22 cellular contexts compared by ENCODE assay signal in the genomic region with DNA sequence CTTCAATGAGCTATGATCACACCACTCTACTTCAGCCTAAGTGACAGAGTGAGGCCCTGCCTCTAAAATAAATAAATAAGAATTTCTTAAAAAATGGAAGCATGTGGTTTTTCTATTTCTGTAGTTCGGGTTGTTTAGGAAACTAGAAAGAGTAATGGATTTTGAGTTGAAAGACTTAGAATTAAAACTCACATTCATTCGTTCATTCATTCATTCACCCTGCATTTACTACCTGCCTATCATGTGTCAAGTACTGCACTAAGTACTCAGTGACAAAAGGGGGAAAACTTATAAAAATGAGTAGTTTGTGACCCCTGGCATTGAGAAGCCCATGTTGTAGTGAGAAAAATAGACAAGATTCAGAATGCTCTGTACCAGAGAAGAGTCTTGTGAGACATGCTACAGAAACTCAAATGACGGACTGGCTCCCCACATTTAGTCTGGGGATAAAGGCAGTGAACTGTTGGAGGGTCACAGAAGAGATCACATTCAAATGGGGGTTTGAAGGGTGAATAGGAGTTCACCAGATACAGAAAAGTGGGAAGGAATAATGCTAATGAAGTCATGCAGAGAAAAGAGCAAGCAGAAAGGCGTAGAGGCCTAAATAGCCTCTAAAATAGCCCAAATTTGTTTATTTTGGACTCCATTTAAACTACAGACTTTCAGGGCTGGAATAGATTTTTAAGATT. TPM values are rescaled to one million over a fixed set of nuclear protein-coding genes. Genes with fewer than 3 reads are reported as not detected.
DNase-seq lines count a peak whose midpoint lies in the region; ATAC-seq and TF ChIP-seq lines count a peak whose summit lies in the region.
"Had no signal": no experiment of that assay in that cellular context is flagged by ENCODE, and none has a peak within 500 bp of the region (broad histone marks: within the 10 kb centered on the region; RNA-seq: fewer than 3 reads in every experiment).

No MANE protein-coding gene starts in this region.

- no peak for TF ChIP-seq RAD21 in SK-N-SH (IDR thresholded peaks at IDR 0.05; ENCODE audit: low read length)

- intact Hi-C loops in left ventricle myocardium inferior (cut with micrococcal nuclease), result no loop called here
- intact Hi-C loops in Right ventricle myocardium superior (cut with DNase I), result no loop called here
- intact Hi-C loops in CD4-positive, alpha-beta T cell (cut with DNase I, micrococcal nuclease), result no loop called here

- no peak for DNase-seq in SK-N-SH
- DNase-seq in left ventricle myocardium inferior, result no peak
- no peak for DNase-seq in Right ventricle myocardium superior
- no peak for DNase-seq in neural progenitor cell (ENCODE audit: low spot score)
- no peak for DNase-seq in CD4-positive, alpha-beta T cell
- DNase-seq: AML-193; CD4-positive, alpha-beta memory T cell; DMS153; DMS79; GDM1; HCEC 1CT; HFFc6 had no signal

- no peak for TF ChIP-seq EP300 in SK-N-SH (IDR thresholded peaks at IDR 0.05; ENCODE audit: borderline replicate concordance in 1 of 2, low read depth in 1 of 2, low read length in 1 of 2)

- H3K4me3 Mint-ChIP-seq in nephron, result no peak overlapping the region
- H3K4me3 Mint-ChIP-seq in neural progenitor cell, result no peak overlapping the region
- H3K4me3 Mint-ChIP-seq in CD4-positive, alpha-beta T cell, result no peak overlapping the region
- H3K4me3 Mint-ChIP-seq: CD4-positive, alpha-beta memory T cell; GM23338; HFFc6 had no signal

- H3K4me1 ChIP-seq in SK-N-SH (ENCODE audit: control insufficient read depth in 1 of 2, insufficient read depth in 2 of 2, low read depth in 1 of 2, low read length in 1 of 2) (no peaks in the 10 kb centered on the region; a peak in 2 of 4 replicates), left ventricle myocardium inferior (peaks cover 63% of the 10 kb centered on the region), neural progenitor cell (no peaks in the 10 kb centered on the region)
- H3K4me1 ChIP-seq: A549 had no signal

- H3K9ac ChIP-seq in SK-N-SH (no peak overlapping the region), neural progenitor cell (no peak overlapping the region)

- H3K9me3 ChIP-seq in SK-N-SH, result no peaks in the 10 kb centered on the region
- no peaks in the 10 kb centered on the region for H3K9me3 ChIP-seq in left ventricle myocardium inferior (replicated peaks)
- H3K9me3 ChIP-seq in neural progenitor cell (ENCODE audit: low read depth), result no peaks in the 10 kb centered on the region
- H3K9me3 ChIP-seq in CD4-positive, alpha-beta T cell (ENCODE audit: control insufficient read depth, low read length), result no peaks in the 10 kb centered on the region
- H3K9me3 ChIP-seq: A549 had no signal

- H2AFZ ChIP-seq in SK-N-SH (ENCODE audit: low read depth), result no peak overlapping the region
- H2AFZ ChIP-seq in neural progenitor cell (replicated peaks), result no peak overlapping the region
- H2AFZ ChIP-seq: GM23338 had no signal

- H3K4me1 Mint-ChIP-seq in nephron (peaks cover 34% of the 10 kb centered on the region), neural progenitor cell (peaks cover 22% of the 10 kb centered on the region)
- no peaks in the 10 kb centered on the region for H3K4me1 Mint-ChIP-seq in CD4-positive, alpha-beta T cell (ENCODE audit: low read depth)
- H3K4me1 Mint-ChIP-seq: CD4-positive, alpha-beta memory T cell had no signal

- POLR2A ChIA-PET in SK-N-SH (lab: Yijun Ruan, JAX), result no interaction called here
- POLR2A ChIA-PET in CD4-positive, alpha-beta T cell (lab: Charles Lee), result no interaction called here

- no peaks in the 10 kb centered on the region for H3K27me3 ChIP-seq in SK-N-SH (ENCODE audit: insufficient read depth)
- no peaks in the 10 kb centered on the region for H3K27me3 ChIP-seq in left ventricle myocardium inferior (ENCODE audit: low read depth)
- H3K27me3 ChIP-seq in neural progenitor cell, result no peaks in the 10 kb centered on the region
- no peaks in the 10 kb centered on the region for H3K27me3 ChIP-seq in CD4-positive, alpha-beta T cell (ENCODE audit: control insufficient read depth, insufficient read depth, low read length)

- H4K20me1 ChIP-seq in SK-N-SH (ENCODE audit: insufficient read depth) (no peaks in the 10 kb centered on the region), neural progenitor cell (ENCODE audit: low read depth) (no peaks in the 10 kb centered on the region)

- TF ChIP-seq CTCF in SK-N-SH (IDR thresholded peaks at IDR 0.05), result no peak
- no peak for TF ChIP-seq CTCF in left ventricle myocardium inferior (IDR thresholded peaks at IDR 0.05; ENCODE audit: borderline replicate concordance)
- no peak for TF ChIP-seq CTCF in nephron (IDR thresholded peaks at IDR 0.05; ENCODE audit: unreplicated experiment in 3 of 3)
- no peak for TF ChIP-seq CTCF in neural progenitor cell (IDR thresholded peaks at IDR 0.05)
- no peak for TF ChIP-seq CTCF in CD4-positive, alpha-beta T cell (IDR thresholded peaks at IDR 0.05)

- peaks cover 5% of the 10 kb centered on the region for H3K27me3 Mint-ChIP-seq in nephron (ENCODE audit: low read depth)
- peaks cover 17% of the 10 kb centered on the region for H3K27me3 Mint-ChIP-seq in neural progenitor cell (ENCODE audit: insufficient read depth, low read depth)
- peaks cover 10% of the 10 kb centered on the region for H3K27me3 Mint-ChIP-seq in CD4-positive, alpha-beta T cell
- H3K27me3 Mint-ChIP-seq: CD4-positive, alpha-beta memory T cell had no signal

- H3K79me2 ChIP-seq in SK-N-SH (ENCODE audit: insufficient read depth) (no peaks in the 10 kb centered on the region), neural progenitor cell (ENCODE audit: low read depth) (no peaks in the 10 kb centered on the region)

- no peaks in the 10 kb centered on the region for H3F3A ChIP-seq in SK-N-SH (replicated peaks; ENCODE audit: insufficient read depth)
- no peaks in the 10 kb centered on the region for H3F3A ChIP-seq in neural progenitor cell (ENCODE audit: low read depth)

- ATAC-seq in SK-N-SH treated with all-trans-retinoic acid at 6 μM for 48 hours (no peak), Right ventricle myocardium superior (ENCODE audit: poor library complexity) (no peak)
- ATAC-seq in CD4-positive, alpha-beta T cell (ENCODE audit: poor library complexity), result no peak
- ATAC-seq: A549, GM23338 had no signal

- H3K27ac ChIP-seq in SK-N-SH (ENCODE audit: low read depth in 2 of 2, low read length in 1 of 2), result no peak overlapping the region
- peak overlapping the region; percentile 91 for H3K27ac ChIP-seq in left ventricle myocardium inferior (replicated peaks)
- no peak overlapping the region for H3K27ac ChIP-seq in neural progenitor cell
- H3K27ac ChIP-seq in CD4-positive, alpha-beta T cell (ENCODE audit: low read depth, low read length), result no peak overlapping the region
- H3K27ac ChIP-seq: 22Rv1, A549, C4-2B, HL-60 had no signal

- no peaks in the 10 kb centered on the region for H3K9me2 ChIP-seq in SK-N-SH

- CTCF ChIA-PET in SK-N-SH (lab: Yijun Ruan, JAX), result no interaction called here
- CTCF ChIA-PET in CD4-positive, alpha-beta T cell (lab: Charles Lee), result no interaction called here

- WGBS in SK-N-SH (ENCODE audit: low lambda C conversion rate), result 70% methylated on average over 4 of the region's 4 CpGs

- H3K4me3 ChIP-seq in SK-N-SH (ENCODE audit: low read depth in 2 of 2, low read length in 1 of 2) (no peak overlapping the region), left ventricle myocardium inferior (peak overlapping the region; percentile 24), neural progenitor cell (no peak overlapping the region)
- H3K4me3 ChIP-seq: A549, GM23338 had no signal

- H3K9me3 Mint-ChIP-seq in nephron (no peaks in the 10 kb centered on the region), neural progenitor cell (no peaks in the 10 kb centered on the region)
- H3K9me3 Mint-ChIP-seq in CD4-positive, alpha-beta T cell, result no peaks in the 10 kb centered on the region
- H3K9me3 Mint-ChIP-seq: CD4-positive, alpha-beta memory T cell; GM23338; HFFc6 had no signal

- no peak overlapping the region for H3K4me2 ChIP-seq in SK-N-SH
- H3K4me2 ChIP-seq in neural progenitor cell, result no peak overlapping the region
- H3K4me2 ChIP-seq: A549, GM23338 had no signal

- no peaks in the 10 kb centered on the region for H3K36me3 Mint-ChIP-seq in nephron (ENCODE audit: low read depth)
- H3K36me3 Mint-ChIP-seq in neural progenitor cell, result no peaks in the 10 kb centered on the region
- no peaks in the 10 kb centered on the region for H3K36me3 Mint-ChIP-seq in CD4-positive, alpha-beta T cell (ENCODE audit: low read depth)

- no peaks in the 10 kb centered on the region for H3K36me3 ChIP-seq in SK-N-SH (replicated peaks in 1 of 2; ENCODE audit: control insufficient read depth in 1 of 2, insufficient read depth in 2 of 2, low read length in 1 of 2)
- peaks cover 15% of the 10 kb centered on the region for H3K36me3 ChIP-seq in left ventricle myocardium inferior
- H3K36me3 ChIP-seq in neural progenitor cell, result no peaks in the 10 kb centered on the region

- H3K27ac Mint-ChIP-seq in nephron, result peak overlapping the region in 2 of 3 experiments; percentile 13 to 69
- H3K27ac Mint-ChIP-seq in neural progenitor cell, result no peak overlapping the region
- no peak overlapping the region for H3K27ac Mint-ChIP-seq in CD4-positive, alpha-beta T cell
- H3K27ac Mint-ChIP-seq: CD4-positive, alpha-beta memory T cell; GM23338; HFFc6 had no signal

TF ChIP-seq in SK-N-SH treated with all-trans-retinoic acid at 6 μM for 48 hours, 23 proteins besides CTCF, POLR2A, EP300 and RAD21:
- TF ChIP-seq RARB (CRISPR knock-in tag; IDR thresholded peaks at IDR 0.05), result no peak
- peak; percentile 92 for TF ChIP-seq ZFP3 (CRISPR knock-in tag; IDR thresholded peaks at IDR 0.05)

TF ChIP-seq in SK-N-SH, 30 proteins besides CTCF, POLR2A, EP300 and RAD21 (continues in another document):
- TF ChIP-seq CHD2 (IDR thresholded peaks at IDR 0.05; ENCODE audit: low read length, partially characterized antibody) (no peak), FOXJ3 (CRISPR knock-in tag; IDR thresholded peaks at IDR 0.05) (no peak), GABPA (IDR thresholded peaks at IDR 0.05; ENCODE audit: low read depth) (no peak), YY1 (IDR thresholded peaks at IDR 0.05; ENCODE audit: low read depth) (no peak), NRF1 (IDR thresholded peaks at IDR 0.05; ENCODE audit: low read depth, low read length) (no peak), MAX (IDR thresholded peaks at IDR 0.05; ENCODE audit: low read depth) (no peak)

RNA-seq across cellular contexts. Expression of gene CSRP3, which starts 7.0 kb away (rescaled TPM):
- polyA plus RNA-seq in SK-N-SH (2012; rRNA removed), result not detected in 2 replicates
- 0.04 TPM in 1 of 2 replicates, not detected in the other for polyA plus RNA-seq in SK-N-SH (2012; cell fraction: cytosol; rRNA removed)
- not detected in 2 replicates for polyA plus RNA-seq in SK-N-SH (2012; cell fraction: nucleus; rRNA removed)
- total RNA-seq in left ventricle myocardium inferior (2,290 TPM), Right ventricle myocardium superior (1,083 TPM), neural progenitor cell (ENCODE audit: low replicate concordance) (not detected in 2 replicates)
- not detected for total RNA-seq in CD4-positive, alpha-beta T cell
- total RNA-seq: CD4-positive, alpha-beta memory T cell; Daoy; GM23338; HFFc6; HT1080 had no signal
- polyA plus RNA-seq: A549; BJ; CD4-positive, alpha-beta memory T cell; GM23338 had no signal

RNA-seq across cellular contexts. Expression of gene E2F8, which starts 46.0 kb away (rescaled TPM):
- polyA plus RNA-seq in SK-N-SH (2012; rRNA removed), result 2.5 and 2.7 TPM in 2 replicates
- 2.0 and 2.1 TPM in 2 replicates for polyA plus RNA-seq in SK-N-SH (2012; cell fraction: cytosol; rRNA removed)
- 2.9 and 3.6 TPM in 2 replicates for polyA plus RNA-seq in SK-N-SH (2012; cell fraction: nucleus; rRNA removed)
- total RNA-seq in left ventricle myocardium inferior, result 3.6 TPM
- 2.0 TPM for total RNA-seq in Right ventricle myocardium superior
- 4.9 and 5.7 TPM in 2 replicates for total RNA-seq in neural progenitor cell (ENCODE audit: low replicate concordance)
- total RNA-seq in CD4-positive, alpha-beta T cell, result not detected
- total RNA-seq: CD4-positive, alpha-beta memory T cell had no signal
- polyA plus RNA-seq: CD4-positive, alpha-beta memory T cell had no signal

Comparison
In these comparisons a context has a peak if more than half of its experiments do, and no peak if none do; other contexts are left out.
1. H3K27ac Mint-ChIP-seq: peak in nephron (2 of 3); none in neural progenitor cell (single experiment) and CD4-positive, alpha-beta T cell (single experiment).
2. RNA of gene CSRP3, which starts 7.0 kb away (total RNA-seq): 2,290 TPM in left ventricle myocardium inferior (single experiment) and 1,083 TPM in Right ventricle myocardium superior (single experiment); not detected in neural progenitor cell and not detected in CD4-positive, alpha-beta T cell; every median in the first group is over 1,000 times any median in the second.